In genomic region chr5:137605377-137605776, GRCh38 we compare ENCODE assay signal across 12 cellular contexts.
DNase-seq lines count a peak whose midpoint lies in the region; ATAC-seq and TF ChIP-seq lines count a peak whose summit lies in the region.
"Had no signal": no experiment of that assay in that cellular context is flagged by ENCODE, and none has a peak within 500 bp of the region (broad histone marks: within the 10 kb centered on the region; RNA-seq: fewer than 3 reads in every experiment).

No MANE protein-coding gene starts in this region.

- peaks cover 13% of the 10 kb centered on the region; the same call in 2 of the 3 replicates for H3K4me1 Mint-ChIP-seq in GM23338
- no peaks in the 10 kb centered on the region for H3K4me1 Mint-ChIP-seq in activated naive CD8-positive, alpha-beta T cell treated with anti-CD3 and anti-CD28 coated beads for 36 hours
- H3K4me1 Mint-ChIP-seq: natural killer cell had no signal

- no peaks in the 10 kb centered on the region for H3K36me3 Mint-ChIP-seq in GM23338 (ENCODE audit: low read depth)
- H3K36me3 Mint-ChIP-seq in activated naive CD8-positive, alpha-beta T cell treated with anti-CD3 and anti-CD28 coated beads for 36 hours, result no peaks in the 10 kb centered on the region
- H3K36me3 Mint-ChIP-seq: activated naive CD8-positive, alpha-beta T cell; natural killer cell had no signal

- no peaks in the 10 kb centered on the region for H4K20me1 ChIP-seq in GM23338 (replicated peaks; ENCODE audit: insufficient read depth)

- BruUV-seq in A673 (replicated peaks; lab: Mats Ljungman, UMichigan), result no TSS peak

- no peaks in the 10 kb centered on the region for H3K9me3 Mint-ChIP-seq in GM23338
- H3K9me3 Mint-ChIP-seq in activated naive CD8-positive, alpha-beta T cell treated with anti-CD3 and anti-CD28 coated beads for 36 hours, result no peaks in the 10 kb centered on the region
- H3K9me3 Mint-ChIP-seq: natural killer cell had no signal

- peaks cover 14% of the 10 kb centered on the region for H3K27me3 ChIP-seq in A673 (replicated peaks; ENCODE audit: insufficient read depth, low read depth, low read length, poor library complexity)
- no peaks in the 10 kb centered on the region for H3K27me3 ChIP-seq in GM23338 (ENCODE audit: insufficient read depth)

- DNase-seq in A673 (ENCODE audit: low spot score) (peak; percentile 52), GM23338 (ENCODE audit: low spot score) (peak; percentile 62), NCI-H526 treated with DMSO at 0.1 percent for 48 hours (lab: John Stamatoyannopoulos, UW) (peak; percentile 89), ecto neural progenitor cell (ENCODE audit: low spot score) (peak; percentile 31)
- DNase-seq in activated naive CD8-positive, alpha-beta T cell treated with anti-CD3 and anti-CD28 coated beads for 36 hours, result no peak
- DNase-seq in activated CD4-positive, alpha-beta T cell treated with anti-CD3 and anti-CD28 coated beads for 48 hours, result no peak
- DNase-seq: glutamatergic neuron, natural killer cell had no signal

- no peaks in the 10 kb centered on the region for H3K9me2 ChIP-seq in GM23338 (ENCODE audit: insufficient read depth)

- intact Hi-C loops in A673 (cut with micrococcal nuclease; ENCODE audit: unreplicated experiment), result loop anchor here (2.0 kb wide), 1 partner anchor 285 kb away; no protein-coding TSS in a partner anchor

- H3K27me3 Mint-ChIP-seq in GM23338 (ENCODE audit: insufficient read depth, low read depth, poor library complexity), result peaks cover 12% of the 10 kb centered on the region
- peaks cover 23% of the 10 kb centered on the region for H3K27me3 Mint-ChIP-seq in activated naive CD8-positive, alpha-beta T cell treated with anti-CD3 and anti-CD28 coated beads for 36 hours

- H2AFZ ChIP-seq in GM23338, result no peak overlapping the region

- no peak overlapping the region for H3K4me2 ChIP-seq in GM23338

- TF ChIP-seq CTCF in A673 (conservative IDR thresholded peaks at IDR 0.05; ENCODE audit: low read depth, low read length) (peak; percentile 54), GM23338 (conservative IDR thresholded peaks at IDR 0.05; ENCODE audit: low read depth in 2 of 2) (peak; percentile 35 to 49)

- peak; percentile 68 for ATAC-seq in GM23338
- no peak for ATAC-seq in GM18517 (IDR thresholded peaks at IDR 0.05; ENCODE audit: unreplicated experiment)
- ATAC-seq in GM21576 (IDR thresholded peaks at IDR 0.05; ENCODE audit: unreplicated experiment), result no peak
- ATAC-seq: activated CD4-positive, CD25-positive, alpha-beta regulatory T cell treated with anti-CD3 and anti-CD28 coated beads, Interleukin-2, amount 50 U/mL, for 24 hours; natural killer cell had no signal

- no peak overlapping the region; the same call in 1 of the 2 replicates for H3K27ac Mint-ChIP-seq in GM23338
- H3K27ac Mint-ChIP-seq in activated naive CD8-positive, alpha-beta T cell treated with anti-CD3 and anti-CD28 coated beads for 36 hours, result no peak overlapping the region
- H3K27ac Mint-ChIP-seq: activated naive CD8-positive, alpha-beta T cell; natural killer cell had no signal

- POLR2A ChIA-PET in A673 (lab: Charles Lee; ENCODE audit: low non-redundant PET), result interaction anchor here (0.6 kb wide), 1 partner anchor 1384 kb away, joined by 3 read pairs; no protein-coding TSS in a partner anchor

- H3K36me3 ChIP-seq in A673 (ENCODE audit: insufficient read depth, low read length, poor library complexity, severe bottlenecking), result no peaks in the 10 kb centered on the region
- no peaks in the 10 kb centered on the region for H3K36me3 ChIP-seq in GM23338 (ENCODE audit: insufficient read depth)

- no peak overlapping the region for H3K4me3 Mint-ChIP-seq in GM23338
- H3K4me3 Mint-ChIP-seq in activated naive CD8-positive, alpha-beta T cell treated with anti-CD3 and anti-CD28 coated beads for 36 hours, result no peak overlapping the region
- H3K4me3 Mint-ChIP-seq: activated naive CD8-positive, alpha-beta T cell; natural killer cell had no signal

- CTCF ChIA-PET in A673 (lab: Charles Lee), result interaction anchor here (1.0 to 1.1 kb wide), 2 partner anchors 36 to 285 kb away, joined by 3 to 16 read pairs; no protein-coding TSS in a partner anchor

- H3K4me3 ChIP-seq in A673 (ENCODE audit: low read depth, low read length, poor library complexity, severe bottlenecking) (no peak overlapping the region), GM23338 (no peak overlapping the region)

- H3F3A ChIP-seq in GM23338 (replicated peaks; ENCODE audit: low read depth), result no peaks in the 10 kb centered on the region

- H3K27ac ChIP-seq in A673 (ENCODE audit: low read depth, low read length, poor library complexity, severe bottlenecking), result no peak overlapping the region
- H3K27ac ChIP-seq in GM23338 (ENCODE audit: low read depth), result no peak overlapping the region

- H3K4me1 ChIP-seq in A673 (ENCODE audit: insufficient read depth, low read length, poor library complexity, severe bottlenecking) (no peaks in the 10 kb centered on the region), GM23338 (ENCODE audit: insufficient read depth) (no peaks in the 10 kb centered on the region)

- H3K9me3 ChIP-seq in A673 (ENCODE audit: low read depth, low read length, poor library complexity, severe bottlenecking), result no peaks in the 10 kb centered on the region

- no peaks in the 10 kb centered on the region for H3K79me2 ChIP-seq in GM23338 (replicated peaks; ENCODE audit: insufficient read depth)

TF ChIP-seq in GM23338, 12 proteins besides CTCF, POLR2A, EP300 and RAD21 (continues in another document):
- TF ChIP-seq EZH2phosphoT487 (IDR thresholded peaks at IDR 0.05; ENCODE audit: unreplicated experiment) (no peak), STAT1 (IDR thresholded peaks at IDR 0.05; ENCODE audit: unreplicated experiment) (no peak), ZNF331 (CRISPR knock-in tag; IDR thresholded peaks at IDR 0.05; ENCODE audit: low read depth) (no peak), ZNF114 (CRISPR knock-in tag; IDR thresholded peaks at IDR 0.05) (no peak), EZH2 (IDR thresholded peaks at IDR 0.05; ENCODE audit: low read depth, unreplicated experiment) (no peak), JUNB (IDR thresholded peaks at IDR 0.05; ENCODE audit: unreplicated experiment) (no peak), POLR2AphosphoS5 (IDR thresholded peaks at IDR 0.05; ENCODE audit: low read depth) (no peak), CREB1 (CRISPR knock-in tag; IDR thresholded peaks at IDR 0.05; ENCODE audit: low read depth) (no peak), NANOG (IDR thresholded peaks at IDR 0.05; ENCODE audit: borderline replicate concordance) (no peak)
- TF ChIP-seq, protein P1, sequence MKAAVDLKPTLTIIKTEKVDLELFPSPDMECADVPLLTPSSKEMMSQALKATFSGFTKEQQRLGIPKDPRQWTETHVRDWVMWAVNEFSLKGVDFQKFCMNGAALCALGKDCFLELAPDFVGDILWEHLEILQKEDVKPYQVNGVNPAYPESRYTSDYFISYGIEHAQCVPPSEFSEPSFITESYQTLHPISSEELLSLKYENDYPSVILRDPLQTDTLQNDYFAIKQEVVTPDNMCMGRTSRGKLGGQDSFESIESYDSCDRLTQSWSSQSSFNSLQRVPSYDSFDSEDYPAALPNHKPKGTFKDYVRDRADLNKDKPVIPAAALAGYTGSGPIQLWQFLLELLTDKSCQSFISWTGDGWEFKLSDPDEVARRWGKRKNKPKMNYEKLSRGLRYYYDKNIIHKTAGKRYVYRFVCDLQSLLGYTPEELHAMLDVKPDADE (IDR thresholded peaks at IDR 0.05), result no peak

Comparison
In these comparisons a context has a peak if more than half of its experiments do, and no peak if none do; other contexts are left out.
1. DNase-seq: peak in A673 (single experiment), GM23338 (single experiment), NCI-H526 treated with DMSO at 0.1 percent for 48 hours (single experiment) and ecto neural progenitor cell (single experiment); none in activated naive CD8-positive, alpha-beta T cell treated with anti-CD3 and anti-CD28 coated beads for 36 hours (single experiment) and activated CD4-positive, alpha-beta T cell treated with anti-CD3 and anti-CD28 coated beads for 48 hours (single experiment).